In the genomic region with DNA sequence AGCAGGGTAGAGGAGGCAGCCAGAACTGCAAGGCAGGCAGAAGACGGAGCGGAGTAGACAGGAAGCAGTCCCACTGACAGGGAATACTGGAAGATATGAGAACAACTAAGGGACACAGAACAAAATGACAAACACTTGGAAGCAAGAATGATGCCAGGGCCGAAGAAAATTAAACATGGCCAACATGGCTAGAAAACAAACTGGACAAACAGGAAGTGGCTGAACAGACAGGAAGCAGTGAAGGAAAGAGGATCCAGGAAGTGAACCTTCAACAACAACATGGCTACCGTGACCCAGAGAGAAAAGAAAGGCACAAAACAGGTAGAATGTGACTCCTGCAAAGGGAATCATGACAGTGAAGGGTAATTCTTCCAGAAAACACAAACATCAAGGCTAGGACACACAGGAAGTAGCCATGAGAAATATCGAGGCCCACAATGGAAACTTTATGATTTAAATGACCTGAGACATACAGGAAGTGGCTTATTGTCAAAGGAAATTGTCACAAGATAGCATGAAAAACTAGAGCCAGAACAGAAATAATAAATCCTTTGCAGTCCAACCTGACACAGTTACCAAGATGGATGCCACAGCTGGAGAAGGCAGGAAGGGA, we compare ENCODE assay signal across 12 cellular contexts. TPM values are rescaled to one million over a fixed set of nuclear protein-coding genes. Genes with fewer than 3 reads are reported as not detected.
DNase-seq lines count a peak whose midpoint lies in the region; ATAC-seq, FAIRE-seq and TF ChIP-seq lines count a peak whose summit lies in the region.
"Had no signal": no experiment of that assay in that cellular context is flagged by ENCODE, and none has a peak within 500 bp of the region (broad histone marks: within the 10 kb centered on the region; RNA-seq: fewer than 3 reads in every experiment).

No MANE protein-coding gene starts in this region.

- 64% methylated on average over 5 of the region's 5 CpGs for WGBS in GM12878 (ENCODE audit: insufficient coverage, insufficient replicate concordance, low lambda C conversion rate, missing lambda C conversion rate)
- WGBS in trophoblast cell (ENCODE audit: extremely low coverage, insufficient coverage, insufficient read length), result no CpG with 5 or more reads among the region's 5 CpGs

- H3K9me3 ChIP-seq in GM12878 (replicated peaks; ENCODE audit: control insufficient read depth, insufficient read depth, low read length) (peaks cover 9% of the 10 kb centered on the region), trophoblast cell (ENCODE audit: insufficient read depth, low read depth, low read length) (no peaks in the 10 kb centered on the region), left lung (peaks cover 0 to 6% of the 10 kb centered on the region in 2 donors)
- H3K9me3 ChIP-seq: left ventricle myocardium inferior had no signal

- no TSS peak for BruUV-seq in GM12878 (replicated peaks; lab: Mats Ljungman, UMichigan)

- H3K14ac ChIP-seq in trophoblast cell (ENCODE audit: low read length), result no peak overlapping the region

- H3K4me1 Mint-ChIP-seq in activated CD4-positive, alpha-beta T cell treated with anti-CD3 and anti-CD28 coated beads, Interleukin-2, amount 10 ng/mL, durations not matched to agents 7 days and 5 days, result peaks cover 21% of the 10 kb centered on the region

- peaks cover 10% of the 10 kb centered on the region for H3K27me3 Mint-ChIP-seq in activated CD4-positive, alpha-beta T cell treated with anti-CD3 and anti-CD28 coated beads, Interleukin-2, amount 10 ng/mL, durations not matched to agents 7 days and 5 days

- peak; percentile 66 for FAIRE-seq in GM12878 (lab: Jason Lieb, UNC)
- FAIRE-seq: frontal cortex had no signal

- no peak for TF ChIP-seq RAD21 in GM12878 (IDR thresholded peaks at IDR 0.05; ENCODE audit: insufficient read depth, low read depth, low read length)

- intact Hi-C loops in GM12878 (cut with micrococcal nuclease; ENCODE audit: unreplicated experiment) (no loop called here), left lung (cut with DNase I) (no loop called here)

- H3K18ac ChIP-seq in trophoblast cell (ENCODE audit: low read length), result no peak overlapping the region

- H2BK120ac ChIP-seq in trophoblast cell (ENCODE audit: insufficient read depth, low read length, poor library complexity), result no peak overlapping the region

- H2AK5ac ChIP-seq in trophoblast cell (ENCODE audit: low read length), result no peak overlapping the region

- POLR2A ChIA-PET in activated CD4-positive, alpha-beta T cell treated with anti-CD3 and anti-CD28 coated beads, Interleukin-2, amount 10 ng/mL, durations not matched to agents 7 days and 5 days (lab: Charles Lee), result no interaction called here
- POLR2A ChIA-PET in GM12878 (lab: Charles Lee), result no interaction called here

- in situ Hi-C loops in GM12878 (cut with MboI), result no loop called here

- CTCF ChIA-PET in activated CD4-positive, alpha-beta T cell treated with anti-CD3 and anti-CD28 coated beads, Interleukin-2, amount 10 ng/mL, durations not matched to agents 7 days and 5 days (lab: Charles Lee), result interaction anchor here (1.1 to 1.9 kb wide), 4 partner anchors 12 to 65 kb away, joined by 4 to 6 read pairs (median 6); no protein-coding TSS in a partner anchor
- CTCF ChIA-PET in GM12878 (lab: Yijun Ruan, JAX), result interaction anchor here (1.0 to 2.1 kb wide), 4 partner anchors 14 to 66 kb away, joined by 3 to 9 read pairs (median 5); no protein-coding TSS in a partner anchor

- no peak for ATAC-seq in GM12878
- ATAC-seq in left lung, result no peak

- H3K4me2 ChIP-seq in GM12878 (ENCODE audit: control insufficient read depth, insufficient read depth) (no peak overlapping the region), trophoblast cell (ENCODE audit: low read length) (no peak overlapping the region)

- H2BK5ac ChIP-seq in trophoblast cell (ENCODE audit: low read depth, low read length, poor library complexity), result no peak overlapping the region

- no peak for TF ChIP-seq CTCF in GM12878 (IDR thresholded peaks at IDR 0.05 in 2 of 3, conservative IDR thresholded peaks at IDR 0.05 in 1 of 3; ENCODE audit: control insufficient read depth in 2 of 3, extremely low read depth in 1 of 3, insufficient read depth in 1 of 3, low read depth in 3 of 3, low read length in 3 of 3)
- TF ChIP-seq CTCF in left lung (IDR thresholded peaks at IDR 0.05), result no peak

- H3K36me3 ChIP-seq in GM12878 (ENCODE audit: control insufficient read depth in 2 of 2, insufficient read depth in 2 of 2, low read length in 1 of 2) (no peaks in the 10 kb centered on the region), trophoblast cell (ENCODE audit: control insufficient read depth in 1 of 2, insufficient read depth in 2 of 2, low read length in 2 of 2) (no peaks in the 10 kb centered on the region), left lung (no peaks in the 10 kb centered on the region)
- H3K36me3 ChIP-seq: left ventricle myocardium inferior had no signal

- H4K12ac ChIP-seq in trophoblast cell (ENCODE audit: low read depth, low read length), result no peak overlapping the region

- RAD21 ChIA-PET in GM12878 (lab: Charles Lee; ENCODE audit: unreplicated experiment), result no interaction called here

- H4K8ac ChIP-seq in trophoblast cell (ENCODE audit: low read depth, low read length), result peak overlapping the region; percentile 76

- TF ChIP-seq POLR2A in GM12878 (IDR thresholded peaks at IDR 0.05; ENCODE audit: low read depth, low read length), result no peak

- H3K23ac ChIP-seq in trophoblast cell (ENCODE audit: low read length), result no peak overlapping the region

- H3K4me1 ChIP-seq in GM12878 (ENCODE audit: control insufficient read depth, insufficient read depth, low read length) (peaks cover 6% of the 10 kb centered on the region), trophoblast cell (ENCODE audit: control insufficient read depth in 1 of 2, insufficient read depth in 2 of 2, low read length in 2 of 2) (no peaks in the 10 kb centered on the region), left lung (peaks cover 0 to 8% of the 10 kb centered on the region in 2 donors)

- peaks cover 23% of the 10 kb centered on the region for H3K36me3 Mint-ChIP-seq in activated CD4-positive, alpha-beta T cell treated with anti-CD3 and anti-CD28 coated beads, Interleukin-2, amount 10 ng/mL, durations not matched to agents 7 days and 5 days (ENCODE audit: low read depth)

- no peak overlapping the region for H3K4ac ChIP-seq in trophoblast cell (ENCODE audit: low read depth, low read length)

- peak overlapping the region; percentile 98 for H3K27ac Mint-ChIP-seq in activated CD4-positive, alpha-beta T cell treated with anti-CD3 and anti-CD28 coated beads, Interleukin-2, amount 10 ng/mL, durations not matched to agents 7 days and 5 days
- H3K27ac Mint-ChIP-seq: dendritic cell treated with granulocyte-macrophage colony-stimulating factor and Interleukin-4, amounts not matched to agents 40 ng/mL and 50 ng/mL, for 4 days had no signal

- H3K4me3 ChIP-seq in GM12878, result no peak overlapping the region
- no peak overlapping the region for H3K4me3 ChIP-seq in trophoblast cell (ENCODE audit: low read depth, low read length)
- H3K4me3 ChIP-seq in left lung, result no peak overlapping the region
- H3K4me3 ChIP-seq: left ventricle myocardium inferior had no signal

- no peak overlapping the region for H2BK12ac ChIP-seq in trophoblast cell (ENCODE audit: low read length)

- no peak overlapping the region for H3K9ac ChIP-seq in GM12878 (ENCODE audit: control insufficient read depth, insufficient read depth, low read length)
- H3K9ac ChIP-seq in trophoblast cell (ENCODE audit: low read length), result no peak overlapping the region

- H3K4me3 Mint-ChIP-seq in activated CD4-positive, alpha-beta T cell treated with anti-CD3 and anti-CD28 coated beads, Interleukin-2, amount 10 ng/mL, durations not matched to agents 7 days and 5 days, result peak overlapping the region; percentile 35
- H3K4me3 Mint-ChIP-seq: dendritic cell treated with granulocyte-macrophage colony-stimulating factor and Interleukin-4, amounts not matched to agents 40 ng/mL and 50 ng/mL, for 4 days had no signal

- no peaks in the 10 kb centered on the region for H4K20me1 ChIP-seq in GM12878 (ENCODE audit: control insufficient read depth, insufficient read depth)

- H3K79me2 ChIP-seq in GM12878 (ENCODE audit: control insufficient read depth, insufficient read depth, low read length), result no peaks in the 10 kb centered on the region
- H3K79me2 ChIP-seq in trophoblast cell (ENCODE audit: control insufficient read depth, insufficient read depth, low read length, poor library complexity), result no peaks in the 10 kb centered on the region

- H3K27me3 ChIP-seq in GM12878 (replicated peaks in 1 of 2; ENCODE audit: control insufficient read depth in 2 of 2, insufficient read depth in 2 of 2, low read length in 1 of 2), result no peaks in the 10 kb centered on the region; a peak in 1 of 4 replicates
- H3K27me3 ChIP-seq in trophoblast cell (ENCODE audit: insufficient read depth, low read length), result no peaks in the 10 kb centered on the region
- peaks cover 0 to 7% of the 10 kb centered on the region in 2 donors for H3K27me3 ChIP-seq in left lung

- peak; percentile 38 for DNase-seq in activated CD4-positive, alpha-beta T cell treated with anti-CD3 and anti-CD28 coated beads, Interleukin-2, amount 10 ng/mL, durations not matched to agents 7 days and 5 days
- no peak for DNase-seq in activated CD4-positive, alpha-beta T cell treated with anti-CD3 and anti-CD28 coated beads, Interleukin-2, amount 50 U/mL, for 1 hour
- peak; percentile 51 for DNase-seq in NAMALWA (ENCODE audit: low spot score)
- no peak for DNase-seq in GM12878 (ENCODE audit: low read depth, low spot score)
- DNase-seq in trophoblast cell, result no peak
- no peak for DNase-seq in T-helper 9 cell
- DNase-seq in left lung, result no peak
- no peak for DNase-seq in NCI-H2081 (lab: John Stamatoyannopoulos, UW)
- DNase-seq: left ventricle myocardium inferior, NCI-H69 had no signal

- peaks cover 18% of the 10 kb centered on the region for H3K9me3 Mint-ChIP-seq in activated CD4-positive, alpha-beta T cell treated with anti-CD3 and anti-CD28 coated beads, Interleukin-2, amount 10 ng/mL, durations not matched to agents 7 days and 5 days

- H4K91ac ChIP-seq in trophoblast cell (ENCODE audit: low read depth, low read length), result no peak overlapping the region

- SMC1A ChIA-PET in GM12878 (lab: Charles Lee; ENCODE audit: uncharacterized antibody, unreplicated experiment), result interaction anchor here (1.1 kb wide), 1 partner anchor 26 kb away, joined by 5 read pairs; a partner anchor contains a TSS

- peak overlapping the region; percentile 48; the same call in 1 of the 2 replicates for H3K27ac ChIP-seq in GM12878 (ENCODE audit: control insufficient read depth, insufficient read depth)
- H3K27ac ChIP-seq in trophoblast cell (ENCODE audit: low read depth, low read length), result no peak overlapping the region
- H3K27ac ChIP-seq in left lung, result peak overlapping the region in 1 of 2 donors; percentile 45
- H3K27ac ChIP-seq: left ventricle myocardium inferior had no signal

- H2AFZ ChIP-seq in GM12878 (ENCODE audit: control insufficient read depth, low read depth, low read length) (peak overlapping the region; percentile 99), trophoblast cell (ENCODE audit: insufficient read depth, low read length, poor library complexity) (peak overlapping the region; percentile 63)

- no peaks in the 10 kb centered on the region for H3K79me1 ChIP-seq in trophoblast cell (ENCODE audit: low read length)

- TF ChIP-seq EP300 in GM12878 (IDR thresholded peaks at IDR 0.05; ENCODE audit: borderline replicate concordance in 1 of 2, control insufficient read depth in 1 of 2, low read depth in 2 of 2, low read length in 2 of 2), result no peak

RNA-seq across cellular contexts. Expression of a gene that starts 9.1 kb away (rescaled TPM):
- total RNA-seq in activated CD4-positive, alpha-beta T cell treated with anti-CD3 and anti-CD28 coated beads, Interleukin-2, amount 10 ng/mL, durations not matched to agents 7 days and 5 days, result 1 to 10 TPM; 1.3 to 1.4 TPM
- total RNA-seq in GM12878 (2013; cell fraction: nucleolus; rRNA removed), result 1.8 and 1.9 TPM in 2 replicates
- total RNA-seq in GM12878 (2014; rRNA removed) (0.22 and 0.23 TPM in 2 replicates), GM12878 (2014; rRNA removed; fragmentation: Illumina TruSeq; extraction: Trizol) (0.22 and 0.23 TPM in 2 replicates), GM12878 (2021) (0.51 and 0.53 TPM in 2 replicates), left lung (under 1 TPM; 0.45 to 0.87 TPM)
- 0.25 TPM for polyA plus RNA-seq in GM12878 (2011; ENCODE audit: low read depth)
- polyA plus RNA-seq in GM12878 (2011; rRNA removed) (0.42 and 0.83 TPM in 2 replicates), GM12878 (2014; fragmentation: Illumina TruSeq; extraction: Trizol) (0.09 and 0.44 TPM in 2 replicates), GM12878 (2014; fragmentation: Nextera tagmentation; extraction: Ambion mirVana) (under 1 TPM in 1 of 2 experiments, not detected in 1; 0.07 TPM), GM12878 (2014; rRNA removed) (0.72 and 0.76 TPM in 2 replicates), GM12878 (2016; fragmentation: Nextera tagmentation; extraction: Ambion mirVana) (under 1 TPM; 0.03 to 0.15 TPM)
- polyA plus RNA-seq in GM12878 (2011; cell fraction: cytosol; rRNA removed), result 0.36 and 0.57 TPM in 2 replicates
- polyA plus RNA-seq in GM12878 (2011; cell fraction: nucleus; rRNA removed), result 8.6 and 10.3 TPM in 2 replicates
- 0.70 and 0.73 TPM in 2 replicates for polyA plus RNA-seq in GM12878 (2012)
- polyA minus RNA-seq in GM12878 (2011; rRNA and poly(A)+ RNA removed), result 0.15 and 0.46 TPM in 2 replicates
- polyA minus RNA-seq in GM12878 (2011; cell fraction: cytosol; rRNA and poly(A)+ RNA removed), result not detected in 2 replicates
- 0.85 and 0.86 TPM in 2 replicates for polyA minus RNA-seq in GM12878 (2011; cell fraction: nucleus; rRNA and poly(A)+ RNA removed)
- polyA plus RNA-seq in trophoblast cell (2013), result 4.4 and 4.5 TPM in 2 replicates

RNA-seq across cellular contexts. Expression of a gene that starts 17.3 kb away (rescaled TPM):
- total RNA-seq in activated CD4-positive, alpha-beta T cell treated with anti-CD3 and anti-CD28 coated beads, Interleukin-2, amount 10 ng/mL, durations not matched to agents 7 days and 5 days, result 10 to 100 TPM; 45.0 to 46.2 TPM
- 37.4 and 40.4 TPM in 2 replicates for total RNA-seq in GM12878 (2013; cell fraction: nucleolus; rRNA removed)
- 14.0 TPM in 2 replicates for total RNA-seq in GM12878 (2014; rRNA removed)
- 9.5 and 10.8 TPM in 2 replicates for total RNA-seq in GM12878 (2014; rRNA removed; fragmentation: Illumina TruSeq; extraction: Trizol)
- total RNA-seq in GM12878 (2021), result 27.1 and 30.3 TPM in 2 replicates
- 20.9 TPM for polyA plus RNA-seq in GM12878 (2011; ENCODE audit: low read depth)
- 26.6 and 35.0 TPM in 2 replicates for polyA plus RNA-seq in GM12878 (2011; rRNA removed)
- 33.9 and 40.3 TPM in 2 replicates for polyA plus RNA-seq in GM12878 (2011; cell fraction: cytosol; rRNA removed)
- 155 and 193 TPM in 2 replicates for polyA plus RNA-seq in GM12878 (2011; cell fraction: nucleus; rRNA removed)
- polyA plus RNA-seq in GM12878 (2012), result 35.2 and 36.1 TPM in 2 replicates
- 16.4 and 25.8 TPM in 2 replicates for polyA plus RNA-seq in GM12878 (2014; fragmentation: Illumina TruSeq; extraction: Trizol)
- 1 to 10 TPM in 1 of 2 experiments, under 1 TPM in 1; 0.71 to 1.6 TPM for polyA plus RNA-seq in GM12878 (2014; fragmentation: Nextera tagmentation; extraction: Ambion mirVana)
- 30.3 and 34.4 TPM in 2 replicates for polyA plus RNA-seq in GM12878 (2014; rRNA removed)
- 10 to 100 TPM; 19.8 to 21.0 TPM for polyA plus RNA-seq in GM12878 (2016; fragmentation: Nextera tagmentation; extraction: Ambion mirVana)
- polyA minus RNA-seq in GM12878 (2011; rRNA and poly(A)+ RNA removed), result 36.9 and 38.1 TPM in 2 replicates
- 6.8 and 11.2 TPM in 2 replicates for polyA minus RNA-seq in GM12878 (2011; cell fraction: cytosol; rRNA and poly(A)+ RNA removed)
- polyA minus RNA-seq in GM12878 (2011; cell fraction: nucleus; rRNA and poly(A)+ RNA removed), result 24.2 and 28.5 TPM in 2 replicates
- 13.5 and 14.4 TPM in 2 replicates for polyA plus RNA-seq in trophoblast cell (2013)
- total RNA-seq in left lung, result 10 to 100 TPM; 35.4 to 37.1 TPM

RNA-seq across cellular contexts. Expression of a gene that starts 17.5 kb away (rescaled TPM):
- 10 to 100 TPM; 34.8 to 48.5 TPM for total RNA-seq in activated CD4-positive, alpha-beta T cell treated with anti-CD3 and anti-CD28 coated beads, Interleukin-2, amount 10 ng/mL, durations not matched to agents 7 days and 5 days
- 28.9 TPM in 2 replicates for total RNA-seq in GM12878 (2013; cell fraction: nucleolus; rRNA removed)
- total RNA-seq in GM12878 (2014; rRNA removed) (48.9 and 50.6 TPM in 2 replicates), GM12878 (2014; rRNA removed; fragmentation: Illumina TruSeq; extraction: Trizol) (41.3 and 43.9 TPM in 2 replicates), GM12878 (2021) (52.9 and 57.3 TPM in 2 replicates), left lung (100 to 1,000 TPM; 131 to 149 TPM)
- 55.2 TPM for polyA plus RNA-seq in GM12878 (2011; ENCODE audit: low read depth)
- polyA plus RNA-seq in GM12878 (2011; rRNA removed) (23.0 and 37.4 TPM in 2 replicates), GM12878 (2014; fragmentation: Illumina TruSeq; extraction: Trizol) (51.0 and 63.1 TPM in 2 replicates), GM12878 (2014; fragmentation: Nextera tagmentation; extraction: Ambion mirVana) (1 to 10 TPM; 7.3 to 8.4 TPM), GM12878 (2014; rRNA removed) (55.3 and 56.1 TPM in 2 replicates), GM12878 (2016; fragmentation: Nextera tagmentation; extraction: Ambion mirVana) (10 to 100 TPM; 12.8 to 14.0 TPM)
- 50.2 and 54.2 TPM in 2 replicates for polyA plus RNA-seq in GM12878 (2011; cell fraction: cytosol; rRNA removed)
- polyA plus RNA-seq in GM12878 (2011; cell fraction: nucleus; rRNA removed), result 55.7 and 62.9 TPM in 2 replicates
- polyA plus RNA-seq in GM12878 (2012), result 59.6 and 80.9 TPM in 2 replicates
- 30.9 and 31.3 TPM in 2 replicates for polyA minus RNA-seq in GM12878 (2011; rRNA and poly(A)+ RNA removed)
- polyA minus RNA-seq in GM12878 (2011; cell fraction: cytosol; rRNA and poly(A)+ RNA removed), result 11.0 and 13.6 TPM in 2 replicates
- 18.6 and 31.2 TPM in 2 replicates for polyA minus RNA-seq in GM12878 (2011; cell fraction: nucleus; rRNA and poly(A)+ RNA removed)
- 96.6 and 100 TPM in 2 replicates for polyA plus RNA-seq in trophoblast cell (2013)

RNA-seq across cellular contexts. Expression of a gene that starts 21.3 kb away (rescaled TPM):
- 10 to 100 TPM; 11.0 to 13.6 TPM for total RNA-seq in activated CD4-positive, alpha-beta T cell treated with anti-CD3 and anti-CD28 coated beads, Interleukin-2, amount 10 ng/mL, durations not matched to agents 7 days and 5 days
- total RNA-seq in GM12878 (2013; cell fraction: nucleolus; rRNA removed), result 7.5 and 9.9 TPM in 2 replicates
- 38.4 and 41.5 TPM in 2 replicates for total RNA-seq in GM12878 (2014; rRNA removed)
- total RNA-seq in GM12878 (2014; rRNA removed; fragmentation: Illumina TruSeq; extraction: Trizol), result 14.1 and 14.4 TPM in 2 replicates
- 23.8 and 30.8 TPM in 2 replicates for total RNA-seq in GM12878 (2021)
- 13.8 TPM for polyA plus RNA-seq in GM12878 (2011; ENCODE audit: low read depth)
- polyA plus RNA-seq in GM12878 (2011; rRNA removed), result 20.0 and 29.2 TPM in 2 replicates
- 41.7 and 54.6 TPM in 2 replicates for polyA plus RNA-seq in GM12878 (2011; cell fraction: cytosol; rRNA removed)
- polyA plus RNA-seq in GM12878 (2011; cell fraction: nucleus; rRNA removed), result 51.8 and 54.1 TPM in 2 replicates
- polyA plus RNA-seq in GM12878 (2012), result 19.5 and 25.0 TPM in 2 replicates
- 7.8 and 12.5 TPM in 2 replicates for polyA plus RNA-seq in GM12878 (2014; fragmentation: Illumina TruSeq; extraction: Trizol)
- polyA plus RNA-seq in GM12878 (2014; fragmentation: Nextera tagmentation; extraction: Ambion mirVana), result 10 to 100 TPM in 1 of 2 experiments, 1 to 10 TPM in 1; 3.1 to 13.6 TPM
- 40.8 and 40.9 TPM in 2 replicates for polyA plus RNA-seq in GM12878 (2014; rRNA removed)
- 10 to 100 TPM; 46.7 to 54.3 TPM for polyA plus RNA-seq in GM12878 (2016; fragmentation: Nextera tagmentation; extraction: Ambion mirVana)
- polyA minus RNA-seq in GM12878 (2011; rRNA and poly(A)+ RNA removed), result 20.0 and 26.4 TPM in 2 replicates
- 3.3 and 6.5 TPM in 2 replicates for polyA minus RNA-seq in GM12878 (2011; cell fraction: cytosol; rRNA and poly(A)+ RNA removed)
- 5.9 and 11.8 TPM in 2 replicates for polyA minus RNA-seq in GM12878 (2011; cell fraction: nucleus; rRNA and poly(A)+ RNA removed)
- polyA plus RNA-seq in trophoblast cell (2013), result 2.7 and 3.2 TPM in 2 replicates
- 10 to 100 TPM; 13.5 to 14.0 TPM for total RNA-seq in left lung

RNA-seq across cellular contexts. Expression of a gene that starts 25.1 kb away (rescaled TPM):
- total RNA-seq in activated CD4-positive, alpha-beta T cell treated with anti-CD3 and anti-CD28 coated beads, Interleukin-2, amount 10 ng/mL, durations not matched to agents 7 days and 5 days, result 10 to 100 TPM; 38.1 to 44.0 TPM
- 5.2 and 6.4 TPM in 2 replicates for total RNA-seq in GM12878 (2013; cell fraction: nucleolus; rRNA removed)
- total RNA-seq in GM12878 (2014; rRNA removed), result 11.6 and 16.2 TPM in 2 replicates
- total RNA-seq in GM12878 (2014; rRNA removed; fragmentation: Illumina TruSeq; extraction: Trizol), result 16.0 and 17.2 TPM in 2 replicates
- total RNA-seq in GM12878 (2021), result 24.1 and 24.9 TPM in 2 replicates
- polyA plus RNA-seq in GM12878 (2011; ENCODE audit: low read depth), result 7.9 TPM
- 9.0 and 15.4 TPM in 2 replicates for polyA plus RNA-seq in GM12878 (2011; rRNA removed)
- polyA plus RNA-seq in GM12878 (2011; cell fraction: cytosol; rRNA removed), result 18.1 and 21.3 TPM in 2 replicates
- 34.4 and 40.4 TPM in 2 replicates for polyA plus RNA-seq in GM12878 (2011; cell fraction: nucleus; rRNA removed)
- polyA plus RNA-seq in GM12878 (2012), result 22.0 and 31.1 TPM in 2 replicates
- polyA plus RNA-seq in GM12878 (2014; fragmentation: Illumina TruSeq; extraction: Trizol), result 11.2 and 16.9 TPM in 2 replicates
- polyA plus RNA-seq in GM12878 (2014; fragmentation: Nextera tagmentation; extraction: Ambion mirVana), result 1 to 10 TPM; 2.0 to 4.2 TPM
- polyA plus RNA-seq in GM12878 (2014; rRNA removed), result 27.2 and 27.8 TPM in 2 replicates
- 1 to 10 TPM; 5.4 to 6.3 TPM for polyA plus RNA-seq in GM12878 (2016; fragmentation: Nextera tagmentation; extraction: Ambion mirVana)
- polyA minus RNA-seq in GM12878 (2011; rRNA and poly(A)+ RNA removed), result 8.7 and 11.2 TPM in 2 replicates
- polyA minus RNA-seq in GM12878 (2011; cell fraction: cytosol; rRNA and poly(A)+ RNA removed), result 7.1 and 7.6 TPM in 2 replicates
- 2.3 and 4.1 TPM in 2 replicates for polyA minus RNA-seq in GM12878 (2011; cell fraction: nucleus; rRNA and poly(A)+ RNA removed)
- 27.7 and 28.0 TPM in 2 replicates for polyA plus RNA-seq in trophoblast cell (2013)
- total RNA-seq in left lung, result 10 to 100 TPM; 37.4 to 41.4 TPM

Comparison
In these comparisons a context has a peak if more than half of its experiments do, and no peak if none do; other contexts are left out.
1. DNase-seq: peak in activated CD4-positive, alpha-beta T cell treated with anti-CD3 and anti-CD28 coated beads, Interleukin-2, amount 10 ng/mL, durations not matched to agents 7 days and 5 days (single experiment) and NAMALWA (single experiment); none in activated CD4-positive, alpha-beta T cell treated with anti-CD3 and anti-CD28 coated beads, Interleukin-2, amount 50 U/mL, for 1 hour (single experiment), GM12878 (single experiment), trophoblast cell (0 of 2), T-helper 9 cell (single experiment), left lung (0 of 2) and NCI-H2081 (0 of 2).